In genomic region chr6:157981395-157982296, GRCh38 we compare ENCODE assay signal across 1 cellular context.
TF ChIP-seq lines count a peak whose summit lies in the region.

TSS of gene SYNJ2 (plus strand) at chr6:157981863. CDS start at chr6:157981962, 99 bp downstream.

TF ChIP-seq in HepG2, 621 proteins besides CTCF, POLR2A, EP300 and RAD21 (continued from another document and continues in another):
- no peak for TF ChIP-seq ZNF280D (CRISPR knock-in tag; IDR thresholded peaks at IDR 0.05)
- peak; percentile 6; the same call in 1 of the 2 replicates for TF ChIP-seq ZNF878 (CRISPR knock-in tag; IDR thresholded peaks at IDR 0.05)
- no peak for TF ChIP-seq ZNF607 (CRISPR knock-in tag; IDR thresholded peaks at IDR 0.05; ENCODE audit: borderline replicate concordance)
- peak; percentile 45; the same call in 1 of the 2 replicates for TF ChIP-seq ZNF629 (CRISPR knock-in tag; conservative IDR thresholded peaks at IDR 0.05)
- TF ChIP-seq ZNF430 (CRISPR knock-in tag; IDR thresholded peaks at IDR 0.05): peak; percentile 35; the same call in 1 of the 2 replicates
- TF ChIP-seq NFYC (CRISPR knock-in tag; IDR thresholded peaks at IDR 0.05): no peak
- peak; percentile 74 for TF ChIP-seq IKZF5 (CRISPR knock-in tag; IDR thresholded peaks at IDR 0.05)
- TF ChIP-seq POGK (CRISPR knock-in tag; conservative IDR thresholded peaks at IDR 0.05): peak; percentile 21; the same call in 1 of the 2 replicates
- no peak for TF ChIP-seq ZNF468 (CRISPR knock-in tag; IDR thresholded peaks at IDR 0.05)
- TF ChIP-seq NFATC3 (CRISPR knock-in tag; IDR thresholded peaks at IDR 0.05): no peak
- no peak for TF ChIP-seq SUZ12 (IDR thresholded peaks at IDR 0.05; ENCODE audit: low read depth, low read length)
- TF ChIP-seq ZHX2 (IDR thresholded peaks at IDR 0.05; ENCODE audit: low read depth): no peak
- peak; percentile 70; the same call in 1 of the 2 replicates for TF ChIP-seq ZHX2 (CRISPR knock-in tag; IDR thresholded peaks at IDR 0.05; ENCODE audit: borderline replicate concordance)
- no peak for TF ChIP-seq ZNF326 (CRISPR knock-in tag; IDR thresholded peaks at IDR 0.05; ENCODE audit: borderline replicate concordance)
- no peak for TF ChIP-seq SMAD1 (CRISPR knock-in tag; IDR thresholded peaks at IDR 0.05; ENCODE audit: borderline replicate concordance, low read depth)
- peak; percentile 68; the same call in 1 of the 2 replicates for TF ChIP-seq BCL6 (CRISPR knock-in tag; IDR thresholded peaks at IDR 0.05)
- TF ChIP-seq ZFYVE20 (CRISPR knock-in tag; IDR thresholded peaks at IDR 0.05; ENCODE audit: borderline replicate concordance, low read depth): peak; percentile 42; the same call in 1 of the 2 replicates
- no peak for TF ChIP-seq FOXP1 (IDR thresholded peaks at IDR 0.05)
- no peak for TF ChIP-seq FOXP1 (CRISPR knock-in tag; IDR thresholded peaks at IDR 0.05)
- TF ChIP-seq EEA1 (CRISPR knock-in tag; IDR thresholded peaks at IDR 0.05; ENCODE audit: borderline replicate concordance): peak; percentile 44; the same call in 1 of the 2 replicates
- TF ChIP-seq IRF1 (CRISPR knock-in tag; IDR thresholded peaks at IDR 0.05; ENCODE audit: low read depth): no peak; the same call in 1 of the 2 replicates
- no peak for TF ChIP-seq NONO (IDR thresholded peaks at IDR 0.05)
- TF ChIP-seq NONO (CRISPR knock-in tag; conservative IDR thresholded peaks at IDR 0.05): peak; percentile 70
- peak; percentile 79 for TF ChIP-seq TFDP1 (CRISPR knock-in tag; IDR thresholded peaks at IDR 0.05; ENCODE audit: borderline replicate concordance)
- no peak for TF ChIP-seq KAT7 (CRISPR knock-in tag; IDR thresholded peaks at IDR 0.05; ENCODE audit: borderline replicate concordance)
- no peak for TF ChIP-seq ZNF615 (CRISPR knock-in tag; IDR thresholded peaks at IDR 0.05; ENCODE audit: borderline replicate concordance)
- TF ChIP-seq SRSF4 (IDR thresholded peaks at IDR 0.05; ENCODE audit: low read depth, low read length, poor library complexity, severe bottlenecking): no peak
- TF ChIP-seq ZNF691 (CRISPR knock-in tag; IDR thresholded peaks at IDR 0.05; ENCODE audit: borderline replicate concordance, low read depth): peak; percentile 20; the same call in 1 of the 2 replicates
- 0 out of 2 replicates have a peak, but pooled peaks have one; percentile 49 for TF ChIP-seq ZNF557 (CRISPR knock-in tag; IDR thresholded peaks at IDR 0.05)
- no peak for TF ChIP-seq PTBP1 (IDR thresholded peaks at IDR 0.05; ENCODE audit: low read depth, low read length, poor library complexity, severe bottlenecking)
- TF ChIP-seq ZBTB21 (CRISPR knock-in tag; IDR thresholded peaks at IDR 0.05): no peak
- peak; percentile 94 for TF ChIP-seq RBFOX2 (IDR thresholded peaks at IDR 0.05; ENCODE audit: low read depth, low read length)
- no peak; the same call in 1 of the 2 replicates for TF ChIP-seq THAP11 (CRISPR knock-in tag; IDR thresholded peaks at IDR 0.05)
- peak; percentile 88 for TF ChIP-seq ARNT2 (CRISPR knock-in tag; IDR thresholded peaks at IDR 0.05; ENCODE audit: low read depth)
- TF ChIP-seq TARDBP (CRISPR knock-in tag; IDR thresholded peaks at IDR 0.05): peak; percentile 57; the same call in 1 of the 2 replicates
- TF ChIP-seq ZNF644 (CRISPR knock-in tag; IDR thresholded peaks at IDR 0.05; ENCODE audit: low read depth): no peak
- no peak for TF ChIP-seq GABPA (IDR thresholded peaks at IDR 0.05; ENCODE audit: low read depth, low read length)
- no peak for TF ChIP-seq GABPA (CRISPR knock-in tag; IDR thresholded peaks at IDR 0.05; ENCODE audit: low read depth)
- no peak for TF ChIP-seq ZNF737 (CRISPR knock-in tag; IDR thresholded peaks at IDR 0.05; ENCODE audit: borderline replicate concordance)
- TF ChIP-seq MAFF (IDR thresholded peaks at IDR 0.05; ENCODE audit: low read depth, low read length): no peak
- TF ChIP-seq CREM (IDR thresholded peaks at IDR 0.05): no peak
- TF ChIP-seq CREM (CRISPR knock-in tag; IDR thresholded peaks at IDR 0.05): no peak
- TF ChIP-seq ZMAT3 (CRISPR knock-in tag; conservative IDR thresholded peaks at IDR 0.05): peak; percentile 71
- 0 out of 2 replicates have a peak, but pooled peaks have one; percentile 26 for TF ChIP-seq ZBTB42 (CRISPR knock-in tag; IDR thresholded peaks at IDR 0.05)
- TF ChIP-seq ZNF337 (CRISPR knock-in tag; IDR thresholded peaks at IDR 0.05; ENCODE audit: borderline replicate concordance, low read depth): no peak; the same call in 1 of the 2 replicates
- peak; percentile 49; the same call in 1 of the 2 replicates for TF ChIP-seq ETV6 (CRISPR knock-in tag; conservative IDR thresholded peaks at IDR 0.05)
- TF ChIP-seq EHMT2 (IDR thresholded peaks at IDR 0.05; ENCODE audit: borderline replicate concordance, low read depth, low read length): no peak
- no peak for TF ChIP-seq ZNF12 (CRISPR knock-in tag; IDR thresholded peaks at IDR 0.05)
- peak; percentile 70; the same call in 1 of the 2 replicates for TF ChIP-seq KLF6 (CRISPR knock-in tag; IDR thresholded peaks at IDR 0.05)
- TF ChIP-seq HINFP (CRISPR knock-in tag; IDR thresholded peaks at IDR 0.05; ENCODE audit: low read depth): peak; percentile 53; the same call in 1 of the 2 replicates
